Comparison of ENCODE assay signal across 8 cellular contexts in the genomic region with DNA sequence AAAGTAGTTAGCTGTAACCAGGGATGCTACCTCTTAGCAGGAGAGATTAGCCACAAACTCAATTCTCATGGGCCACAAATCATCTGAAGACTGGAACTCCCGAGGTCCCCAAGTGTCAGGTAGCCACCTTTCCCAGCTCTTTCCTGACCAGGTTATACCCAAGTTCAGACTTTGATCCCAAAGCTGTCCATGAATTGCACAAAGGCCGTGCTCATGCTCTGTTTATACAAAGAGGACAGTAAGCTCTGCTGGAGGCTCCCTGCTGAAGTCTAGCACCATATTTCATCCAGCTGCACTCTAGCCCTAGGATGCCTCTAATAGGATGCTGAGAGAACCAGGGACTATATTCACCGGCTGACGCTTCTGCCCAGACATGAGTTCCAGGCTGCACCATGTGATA.
"Had no signal": no experiment of that assay in that cellular context is flagged by ENCODE, and none has a peak within 500 bp of the region (broad histone marks: within the 10 kb centered on the region; RNA-seq: fewer than 3 reads in every experiment).

No MANE protein-coding gene starts in this region.

- H3K9me3 ChIP-seq: HAP-1 had no signal

- H3K27ac ChIP-seq: HL-60 had no signal

- DNase-seq: GOT3, H7, HFFc6, IMR-90 had no signal

- ATAC-seq: HCT116, K562 had no signal

- H3K36me3 ChIP-seq: HAP-1 had no signal

- H3K4me3 ChIP-seq: HAP-1, K562 had no signal

- FAIRE-seq: K562 had no signal

- H3K4me1 ChIP-seq: HAP-1 had no signal
